In the genomic region with DNA sequence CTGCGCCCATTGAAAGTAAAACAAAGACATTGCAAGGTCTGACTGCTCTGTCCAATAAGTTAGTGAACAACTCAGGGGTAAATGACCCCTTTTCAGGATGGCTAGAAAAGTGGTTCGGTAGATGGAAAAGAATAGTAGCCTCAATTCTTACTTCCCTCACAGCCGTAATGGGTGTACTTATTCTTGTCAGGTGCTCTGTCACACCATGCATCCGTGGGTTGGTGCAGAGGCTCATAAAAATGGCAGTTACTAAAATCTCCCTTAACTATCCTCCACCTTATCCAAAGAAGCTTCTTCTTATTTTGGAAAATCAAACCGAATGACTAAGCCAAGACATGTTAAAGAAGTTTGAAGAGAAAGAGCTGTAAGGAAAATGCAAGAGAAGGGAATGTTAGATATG, we compare ENCODE assay signal across 25 cellular contexts.
"Had no signal": no experiment of that assay in that cellular context is flagged by ENCODE, and none has a peak within 500 bp of the region (broad histone marks: within the 10 kb centered on the region; RNA-seq: fewer than 3 reads in every experiment).

No MANE protein-coding gene starts in this region.

- H3K27ac ChIP-seq: brain microvascular endothelial cell had no signal

- H3K27me3 Mint-ChIP-seq: activated CD8-positive, alpha-beta memory T cell treated with anti-CD3 and anti-CD28 coated beads, Interleukin-2, amount 10 ng/mL, durations not matched to agents 7 days and 5 days; activated naive CD8-positive, alpha-beta T cell; activated T-cell treated with anti-CD3 and anti-CD28 coated beads, Interleukin-2, amount 50 U/mL, for 24 hours had no signal

- DNase-seq: activated CD4-positive, alpha-beta T cell treated with anti-CD3 and anti-CD28 coated beads for 48 hours; activated CD4-positive, alpha-beta T cell treated with anti-CD3 and anti-CD28 coated beads, Interleukin-2, amount 50 U/mL, for 48 hours; activated CD4-positive, CD25-positive, alpha-beta regulatory T cell treated with anti-CD3 and anti-CD28 coated beads, Interleukin-2, amount 50 U/mL, for 72 hours; activated CD8-positive, alpha-beta memory T cell treated with anti-CD3 and anti-CD28 coated beads, Interleukin-2, amount 10 ng/mL, durations not matched to agents 7 days and 5 days; activated effector memory CD4-positive, alpha-beta T cell treated with anti-CD3 and anti-CD28 coated beads, Interleukin-2, amount 50 U/mL, for 16 hours; activated T-cell treated with anti-CD3 and anti-CD28 coated beads, Interleukin-2, amount 50 U/mL, for 24 hours; amygdala; brain microvascular endothelial cell; central memory CD4-positive, alpha-beta T cell; IMR-90; Kasumi-1; KBM-7; NCI-H1048; NCI-H146; NCI-H187 treated with DMSO at 0.1 percent for 48 hours; NCI-H2081 treated with DMSO at 0.1 percent for 48 hours; NCI-H446 treated with DMSO at 0.1 percent for 48 hours; NCI-H526 treated with DMSO at 0.1 percent for 48 hours; NCI-H82; NK-92 treated with Interleukin-12 subunit alpha and Interleukin-12 subunit beta, amount 100 ng/mL, for 24 hours; SHP77 treated with DMSO at 0.1 percent for 48 hours had no signal

- H3K27me3 ChIP-seq: brain microvascular endothelial cell had no signal

- H3K36me3 Mint-ChIP-seq: WTC11 had no signal

- H3K4me3 Mint-ChIP-seq: activated CD8-positive, alpha-beta memory T cell treated with anti-CD3 and anti-CD28 coated beads, Interleukin-2, amount 10 ng/mL, durations not matched to agents 7 days and 5 days; activated naive CD4-positive, alpha-beta T cell treated with anti-CD3 and anti-CD28 coated beads for 36 hours; activated naive CD8-positive, alpha-beta T cell; activated T-cell treated with anti-CD3 and anti-CD28 coated beads, Interleukin-2, amount 50 U/mL, for 24 hours; T-helper 1 cell treated with Interleukin-12 subunit alpha and Interleukin-12 subunit beta and Interleukin-4 antibody, amounts not matched to agents 30 μg/mL and 1 μg/mL, for 36 hours; WTC11 had no signal

- H3K27ac Mint-ChIP-seq: activated CD8-positive, alpha-beta memory T cell treated with anti-CD3 and anti-CD28 coated beads, Interleukin-2, amount 10 ng/mL, durations not matched to agents 7 days and 5 days; activated naive CD4-positive, alpha-beta T cell treated with anti-CD3 and anti-CD28 coated beads for 36 hours; activated naive CD8-positive, alpha-beta T cell; activated T-cell treated with anti-CD3 and anti-CD28 coated beads, Interleukin-2, amount 50 U/mL, for 24 hours; T-helper 1 cell treated with Interleukin-12 subunit alpha and Interleukin-12 subunit beta and Interleukin-4 antibody, amounts not matched to agents 30 μg/mL and 1 μg/mL, for 36 hours had no signal

- H3K36me3 ChIP-seq: brain microvascular endothelial cell had no signal

- ATAC-seq: activated CD8-positive, alpha-beta memory T cell treated with anti-CD3 and anti-CD28 coated beads, Interleukin-2, amount 10 ng/mL, durations not matched to agents 7 days and 5 days; WTC11 had no signal

- H3K9me3 Mint-ChIP-seq: activated naive CD4-positive, alpha-beta T cell treated with anti-CD3 and anti-CD28 coated beads for 36 hours; WTC11 had no signal
